In the genomic region with DNA sequence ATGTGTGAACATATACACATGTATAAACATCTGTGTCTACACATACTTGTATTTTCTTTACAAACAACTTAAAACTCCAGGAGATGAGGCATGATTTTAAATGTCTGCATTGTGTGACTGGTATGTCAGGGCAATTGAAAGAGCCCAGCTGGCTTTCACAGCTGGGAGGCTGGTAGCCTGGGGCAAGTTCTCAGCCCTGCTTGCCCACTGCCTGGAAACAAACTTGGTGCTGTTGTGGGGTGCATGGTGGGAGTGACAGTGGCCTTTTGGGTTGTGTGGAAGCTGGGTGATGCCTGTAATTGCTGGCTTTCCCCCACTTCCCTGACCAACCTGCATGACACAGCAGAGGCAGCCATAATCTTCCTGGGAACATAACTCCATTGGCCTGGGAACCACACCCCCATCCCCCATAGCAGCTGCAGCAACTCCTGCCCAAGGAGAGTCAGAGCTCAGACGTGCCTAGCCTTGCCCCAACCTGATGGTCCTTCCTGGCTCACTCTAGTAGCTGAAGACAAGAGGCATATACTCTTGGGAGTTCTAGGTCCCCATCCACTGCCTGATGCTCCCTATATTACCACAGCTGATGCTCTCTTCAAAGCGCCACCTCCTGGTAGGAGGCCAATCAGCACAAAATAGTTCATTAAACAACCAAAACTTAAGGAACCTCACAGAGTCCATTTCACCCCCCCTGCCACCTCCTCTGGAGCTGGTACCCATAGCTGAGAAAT, we compare ENCODE assay signal across 14 cellular contexts.
DNase-seq lines count a peak whose midpoint lies in the region; ATAC-seq and TF ChIP-seq lines count a peak whose summit lies in the region.
"Had no signal": no experiment of that assay in that cellular context is flagged by ENCODE, and none has a peak within 500 bp of the region (broad histone marks: within the 10 kb centered on the region; RNA-seq: fewer than 3 reads in every experiment).

No MANE protein-coding gene starts in this region.

- no peak overlapping the region for H3K4me3 Mint-ChIP-seq in HFFc6
- H3K4me3 Mint-ChIP-seq in WTC11 = no peak overlapping the region
- no peak overlapping the region for H3K4me3 Mint-ChIP-seq in glutamatergic neuron (ENCODE audit: unreplicated experiment)
- H3K4me3 Mint-ChIP-seq: T-helper 1 cell treated with Interleukin-12 subunit alpha and Interleukin-12 subunit beta and Interleukin-4 antibody, amounts not matched to agents 30 μg/mL and 1 μg/mL, for 36 hours had no signal

- POLR2A ChIA-PET in WTC11 (lab: Charles Lee) = interaction anchor here (1.0 kb wide), 1 partner anchor 89 kb away, joined by 3 read pairs; no protein-coding TSS in a partner anchor

- H3K9me3 Mint-ChIP-seq in HFFc6 (no peaks in the 10 kb centered on the region; the same call in 1 of the 2 replicates), WTC11 (peaks cover 52% of the 10 kb centered on the region), glutamatergic neuron (ENCODE audit: unreplicated experiment) (peaks cover 13% of the 10 kb centered on the region)

- no peaks in the 10 kb centered on the region for H3K36me3 Mint-ChIP-seq in HFFc6 (ENCODE audit: low read depth)
- H3K36me3 Mint-ChIP-seq in WTC11 = peaks cover 26% of the 10 kb centered on the region
- H3K36me3 Mint-ChIP-seq in glutamatergic neuron (ENCODE audit: unreplicated experiment) = peaks cover 36% of the 10 kb centered on the region

- H3K27me3 Mint-ChIP-seq in HFFc6 (ENCODE audit: insufficient read depth) (peaks cover 2% of the 10 kb centered on the region), WTC11 (ENCODE audit: low read depth) (no peaks in the 10 kb centered on the region), glutamatergic neuron (ENCODE audit: unreplicated experiment) (peaks cover 15% of the 10 kb centered on the region)

- H3K27ac Mint-ChIP-seq in HFFc6 (no peak overlapping the region), WTC11 (no peak overlapping the region), glutamatergic neuron (ENCODE audit: unreplicated experiment) (peak overlapping the region; percentile 20)
- H3K27ac Mint-ChIP-seq: T-helper 1 cell treated with Interleukin-12 subunit alpha and Interleukin-12 subunit beta and Interleukin-4 antibody, amounts not matched to agents 30 μg/mL and 1 μg/mL, for 36 hours had no signal

- H3K4me1 Mint-ChIP-seq in HFFc6 (ENCODE audit: low read depth) (no peaks in the 10 kb centered on the region), WTC11 (peaks cover 8% of the 10 kb centered on the region), glutamatergic neuron (ENCODE audit: low read depth, unreplicated experiment) (peaks cover 16% of the 10 kb centered on the region)

- peak; percentile 50; the same call in 1 of the 2 replicates for TF ChIP-seq CTCF in HFFc6 (IDR thresholded peaks at IDR 0.05)
- TF ChIP-seq CTCF in WTC11 (IDR thresholded peaks at IDR 0.05) = peak; percentile 35
- TF ChIP-seq CTCF in glutamatergic neuron (IDR thresholded peaks at IDR 0.05; ENCODE audit: partially characterized antibody, unreplicated experiment) = no peak

- ATAC-seq in WTC11 = peak; percentile 36
- ATAC-seq in GM21528 (IDR thresholded peaks at IDR 0.05; ENCODE audit: low FRiP score, unreplicated experiment) = no peak
- ATAC-seq in HG03565 (IDR thresholded peaks at IDR 0.05; ENCODE audit: unreplicated experiment) = no peak
- ATAC-seq: sciatic nerve had no signal

- CTCF ChIA-PET in WTC11 (lab: Charles Lee) = interaction anchor here (1.1 to 1.6 kb wide), 3 partner anchors 11 to 278 kb away, joined by 4 to 5 read pairs (median 5); no protein-coding TSS in a partner anchor

- DNase-seq in EH (ENCODE audit: low read depth) (peak; percentile 14), HFFc6 (no peak), WTC11 (ENCODE audit: low spot score) (peak; percentile 18), glutamatergic neuron (no peak), SKM-1 (lab: John Stamatoyannopoulos, UW; ENCODE audit: unreplicated experiment) (no peak)
- DNase-seq: DMS79, H7, Kasumi-1, NCI-H526 treated with DMSO at 0.1 percent for 48 hours, uterus had no signal

TF ChIP-seq in WTC11, 78 proteins besides CTCF, POLR2A, EP300 and RAD21:
- TF ChIP-seq, protein P1, sequence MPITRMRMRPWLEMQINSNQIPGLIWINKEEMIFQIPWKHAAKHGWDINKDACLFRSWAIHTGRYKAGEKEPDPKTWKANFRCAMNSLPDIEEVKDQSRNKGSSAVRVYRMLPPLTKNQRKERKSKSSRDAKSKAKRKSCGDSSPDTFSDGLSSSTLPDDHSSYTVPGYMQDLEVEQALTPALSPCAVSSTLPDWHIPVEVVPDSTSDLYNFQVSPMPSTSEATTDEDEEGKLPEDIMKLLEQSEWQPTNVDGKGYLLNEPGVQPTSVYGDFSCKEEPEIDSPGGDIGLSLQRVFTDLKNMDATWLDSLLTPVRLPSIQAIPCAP (CRISPR knock-in tag; IDR thresholded peaks at IDR 0.05) = no peak
- peak; percentile 7; the same call in 1 of the 2 replicates for TF ChIP-seq ZNF423 (CRISPR knock-in tag; IDR thresholded peaks at IDR 0.05)
TF ChIP-seq in WTC11: peak in this region for 1.

Comparison
In these comparisons a context has a peak if more than half of its experiments do, and no peak if none do; other contexts are left out.
1. DNase-seq: peak in EH (single experiment) and WTC11 (single experiment); none in HFFc6 (single experiment), glutamatergic neuron (single experiment) and SKM-1 (single experiment).